11 cellular contexts compared by ENCODE assay signal in genomic region chr10:23413629-23414089, GRCh38. TPM values are rescaled to one million over a fixed set of nuclear protein-coding genes. Genes with fewer than 3 reads are reported as not detected.
DNase-seq lines count a peak whose midpoint lies in the region; ATAC-seq lines count a peak whose summit lies in the region.
"Had no signal": no experiment of that assay in that cellular context is flagged by ENCODE, and none has a peak within 500 bp of the region (broad histone marks: within the 10 kb centered on the region; RNA-seq: fewer than 3 reads in every experiment).

No MANE protein-coding gene starts in this region.

- H2AFZ ChIP-seq in Karpas-422 (ENCODE audit: low read length): no peak overlapping the region

- DNase-seq in Karpas-422: peak; percentile 51
- no peak for DNase-seq in stimulated activated effector memory CD8-positive, alpha-beta T cell treated with anti-CD3 and anti-CD28 coated beads, Interleukin-12 subunit alpha, Interleukin-12 subunit beta, amount 100 ng/mL, for 72 hours (ENCODE audit: low spot score in 2 of 2)
- DNase-seq in mucosa of gallbladder (ENCODE audit: low spot score): no peak
- no peak for DNase-seq in activated CD4-positive, alpha-beta T cell treated with anti-CD3 and anti-CD28 coated beads, Interleukin-2, amount 10 ng/mL, durations not matched to agents 24 days and 14 days
- DNase-seq in H4 (ENCODE audit: low spot score): no peak
- DNase-seq: adrenal gland, gastrocnemius medialis, NCI-H1092 had no signal

- H4K20me1 ChIP-seq in Karpas-422 (ENCODE audit: insufficient read depth, low read depth, low read length): no peaks in the 10 kb centered on the region

- no peak overlapping the region for H3K9ac ChIP-seq in Karpas-422 (ENCODE audit: low read length)

- no peak overlapping the region for H3K27ac Mint-ChIP-seq in stimulated activated effector memory CD8-positive, alpha-beta T cell treated with anti-CD3 and anti-CD28 coated beads, Interleukin-12 subunit alpha, Interleukin-12 subunit beta, amount 100 ng/mL, for 72 hours
- no peak overlapping the region for H3K27ac Mint-ChIP-seq in activated CD4-positive, alpha-beta T cell treated with anti-CD3 and anti-CD28 coated beads, Interleukin-2, amount 10 ng/mL, durations not matched to agents 24 days and 14 days
- H3K27ac Mint-ChIP-seq: T-helper 1 cell treated with Interleukin-12 subunit alpha and Interleukin-12 subunit beta and Interleukin-4 antibody, amounts not matched to agents 30 μg/mL and 1 μg/mL, for 36 hours had no signal

- H3K4me3 ChIP-seq in Karpas-422 (ENCODE audit: low read length): no peak overlapping the region
- H3K4me3 ChIP-seq: adrenal gland, gastrocnemius medialis had no signal

- peak; percentile 93 for ATAC-seq in GM19035 (IDR thresholded peaks at IDR 0.05; ENCODE audit: unreplicated experiment)
- ATAC-seq in HG02678 (IDR thresholded peaks at IDR 0.05; ENCODE audit: unreplicated experiment): peak; percentile 83
- peak; percentile 39 for ATAC-seq in stimulated activated effector memory CD8-positive, alpha-beta T cell treated with anti-CD3 and anti-CD28 coated beads, Interleukin-12 subunit alpha, Interleukin-12 subunit beta, amount 100 ng/mL, for 72 hours

- peaks cover 27% of the 10 kb centered on the region for H3K4me1 Mint-ChIP-seq in stimulated activated effector memory CD8-positive, alpha-beta T cell treated with anti-CD3 and anti-CD28 coated beads, Interleukin-12 subunit alpha, Interleukin-12 subunit beta, amount 100 ng/mL, for 72 hours
- H3K4me1 Mint-ChIP-seq in activated CD4-positive, alpha-beta T cell treated with anti-CD3 and anti-CD28 coated beads, Interleukin-2, amount 10 ng/mL, durations not matched to agents 24 days and 14 days: peaks cover 19% of the 10 kb centered on the region

- no peak overlapping the region for H3K27ac ChIP-seq in Karpas-422 (ENCODE audit: low read length)

- peak overlapping the region; percentile 35 for H3K4me2 ChIP-seq in Karpas-422 (ENCODE audit: low read depth, low read length, poor library complexity, severe bottlenecking)

- H3K36me3 ChIP-seq in Karpas-422 (ENCODE audit: insufficient read depth, low read length): no peaks in the 10 kb centered on the region
- H3K36me3 ChIP-seq: adrenal gland, gastrocnemius medialis had no signal

- no peaks in the 10 kb centered on the region for H3K9me3 ChIP-seq in Karpas-422 (ENCODE audit: low read length)
- H3K9me3 ChIP-seq: adrenal gland, gastrocnemius medialis had no signal

- H3K79me2 ChIP-seq in Karpas-422 (ENCODE audit: low read length): no peaks in the 10 kb centered on the region

- peaks cover 7% of the 10 kb centered on the region for H3K4me1 ChIP-seq in Karpas-422 (ENCODE audit: low read length)

- H3K9me3 Mint-ChIP-seq in stimulated activated effector memory CD8-positive, alpha-beta T cell treated with anti-CD3 and anti-CD28 coated beads, Interleukin-12 subunit alpha, Interleukin-12 subunit beta, amount 100 ng/mL, for 72 hours: no peaks in the 10 kb centered on the region
- H3K9me3 Mint-ChIP-seq in activated CD4-positive, alpha-beta T cell treated with anti-CD3 and anti-CD28 coated beads, Interleukin-2, amount 10 ng/mL, durations not matched to agents 24 days and 14 days: peaks cover 7% of the 10 kb centered on the region
- H3K9me3 Mint-ChIP-seq: T-helper 1 cell treated with Interleukin-12 subunit alpha and Interleukin-12 subunit beta and Interleukin-4 antibody, amounts not matched to agents 30 μg/mL and 1 μg/mL, for 36 hours had no signal

- H3K27me3 ChIP-seq in Karpas-422 (ENCODE audit: low read length): no peaks in the 10 kb centered on the region
- H3K27me3 ChIP-seq: adrenal gland, gastrocnemius medialis had no signal

- H3K27me3 Mint-ChIP-seq in activated CD4-positive, alpha-beta T cell treated with anti-CD3 and anti-CD28 coated beads, Interleukin-2, amount 10 ng/mL, durations not matched to agents 24 days and 14 days: no peaks in the 10 kb centered on the region

- intact Hi-C loops in activated CD4-positive, alpha-beta T cell treated with anti-CD3 and anti-CD28 coated beads, Interleukin-2, amount 10 ng/mL, durations not matched to agents 24 days and 14 days (cut with micrococcal nuclease): no loop called here

- H3K4me3 Mint-ChIP-seq in stimulated activated effector memory CD8-positive, alpha-beta T cell treated with anti-CD3 and anti-CD28 coated beads, Interleukin-12 subunit alpha, Interleukin-12 subunit beta, amount 100 ng/mL, for 72 hours: no peak overlapping the region
- no peak overlapping the region for H3K4me3 Mint-ChIP-seq in activated CD4-positive, alpha-beta T cell treated with anti-CD3 and anti-CD28 coated beads, Interleukin-2, amount 10 ng/mL, durations not matched to agents 24 days and 14 days
- H3K4me3 Mint-ChIP-seq: T-helper 1 cell treated with Interleukin-12 subunit alpha and Interleukin-12 subunit beta and Interleukin-4 antibody, amounts not matched to agents 30 μg/mL and 1 μg/mL, for 36 hours had no signal

- H3K9me2 ChIP-seq in Karpas-422 (replicated peaks; ENCODE audit: insufficient read depth, low read length): no peaks in the 10 kb centered on the region

- H3K36me3 Mint-ChIP-seq in stimulated activated effector memory CD8-positive, alpha-beta T cell treated with anti-CD3 and anti-CD28 coated beads, Interleukin-12 subunit alpha, Interleukin-12 subunit beta, amount 100 ng/mL, for 72 hours: no peaks in the 10 kb centered on the region
- no peaks in the 10 kb centered on the region for H3K36me3 Mint-ChIP-seq in activated CD4-positive, alpha-beta T cell treated with anti-CD3 and anti-CD28 coated beads, Interleukin-2, amount 10 ng/mL, durations not matched to agents 24 days and 14 days (ENCODE audit: low read depth)

RNA-seq across cellular contexts. Expression of gene OTUD1, which starts 25.2 kb away (rescaled TPM):
- total RNA-seq in Karpas-422 (2014; rRNA removed; shearing (Covaris generic); ENCODE audit: low replicate concordance): 1.5 and 2.2 TPM in 2 replicates
- total RNA-seq in mucosa of gallbladder: 24.1 TPM
- 12.6 and 12.8 TPM in 2 replicates for total RNA-seq in activated CD4-positive, alpha-beta T cell treated with anti-CD3 and anti-CD28 coated beads, Interleukin-2, amount 10 ng/mL, durations not matched to agents 24 days and 14 days
- 0.49 and 1.3 TPM in 2 replicates for total RNA-seq in H4 (2014; rRNA removed; shearing (Covaris generic))

Comparison
In these comparisons a context has a peak if more than half of its experiments do, and no peak if none do; other contexts are left out.
1. ATAC-seq: peak in every context shown above with its lines; median percentile 93 in GM19035; 83 in HG02678; 39 in stimulated activated effector memory CD8-positive, alpha-beta T cell treated with anti-CD3 and anti-CD28 coated beads, Interleukin-12 subunit alpha, Interleukin-12 subunit beta, amount 100 ng/mL, for 72 hours.